In genomic region chr4:165095291-165095690, GRCh38 we compare ENCODE assay signal across 33 cellular contexts. TPM values are rescaled to one million over a fixed set of nuclear protein-coding genes. Genes with fewer than 3 reads are reported as not detected.
"Had no signal": no experiment of that assay in that cellular context is flagged by ENCODE, and none has a peak within 500 bp of the region (broad histone marks: within the 10 kb centered on the region; RNA-seq: fewer than 3 reads in every experiment).

No MANE protein-coding gene starts in this region.

- H3K4me3 ChIP-seq: coronary artery, esophagus squamous epithelium, heart right ventricle, left ventricle myocardium inferior, lower lobe of right lung, mucosa of descending colon, neural progenitor cell, stomach, thyroid gland, vagina had no signal

- H3K79me2 ChIP-seq: parathyroid adenoma had no signal

- H3K27ac ChIP-seq: coronary artery, esophagus squamous epithelium, heart right ventricle, left ventricle myocardium inferior, lower lobe of right lung, neural progenitor cell, parathyroid adenoma, stomach, thyroid gland, vagina had no signal

- DNase-seq: dermis blood vessel endothelial cell; effector memory CD4-positive, alpha-beta T cell; esophagus squamous epithelium; foreskin melanocyte; glutamatergic neuron; heart right ventricle; hippocampal formation; kidney glomerular epithelial cell; left colon; left ventricle myocardium inferior; lower lobe of right lung; mucosa of descending colon; naive thymus-derived CD4-positive, alpha-beta T cell; stimulated activated CD4-positive, alpha-beta T cell treated with anti-CD3 and anti-CD28 coated beads, Interleukin-2, amount 100 ng/mL, for 24 hours; stimulated activated CD4-positive, alpha-beta T cell treated with anti-CD3 and anti-CD28 coated beads, Interleukin-4, amount 100 ng/mL, for 24 hours; stimulated activated naive CD4-positive, alpha-beta T cell treated with Interleukin-2 at 50 U/mL for 16 hours; stomach; thyroid gland; trophoblast cell had no signal

- H3K9me3 ChIP-seq: esophagus squamous epithelium, heart right ventricle, left ventricle myocardium inferior, lower lobe of right lung, mucosa of descending colon, stomach, thyroid gland, vagina had no signal

- ATAC-seq: heart right ventricle; left colon; lower lobe of right lung; mucosa of descending colon; naive thymus-derived CD4-positive, alpha-beta T cell; sciatic nerve; stimulated activated effector memory CD8-positive, alpha-beta T cell treated with anti-CD3 and anti-CD28 coated beads, Interleukin-12 subunit alpha, Interleukin-12 subunit beta, amount 100 ng/mL, for 72 hours had no signal

- H3K27me3 ChIP-seq: esophagus squamous epithelium, heart right ventricle, neural progenitor cell, stomach, thyroid gland, vagina had no signal

- H3K4me2 ChIP-seq: neural progenitor cell had no signal

- H3K9ac ChIP-seq: neural progenitor cell, parathyroid adenoma had no signal

- H3K36me3 ChIP-seq: neural progenitor cell had no signal

- H2AFZ ChIP-seq: neural progenitor cell, parathyroid adenoma had no signal

- H3K4me1 ChIP-seq: esophagus squamous epithelium, heart right ventricle, left ventricle myocardium inferior, lower lobe of right lung, neural progenitor cell, parathyroid adenoma, stomach, thyroid gland, vagina had no signal

RNA-seq across cellular contexts. Expression of gene TRIM75, which starts 41.6 kb away (rescaled TPM):
- total RNA-seq: dermis blood vessel endothelial cell; endothelial cell of umbilical vein; epithelial cell of proximal tubule; esophagus squamous epithelium; heart right ventricle; left colon; left ventricle myocardium inferior; lower lobe of right lung; mesothelial cell of epicardium; mucosa of descending colon; naive thymus-derived CD4-positive, alpha-beta T cell; osteoblast; progenitor cell of endocrine pancreas; sciatic nerve; stomach; subcutaneous adipose tissue; temporal lobe; thyroid gland; ureter; vagina had no signal
- polyA plus RNA-seq: endothelial cell of umbilical vein; heart right ventricle; naive thymus-derived CD4-positive, alpha-beta T cell; stomach had no signal
